ENCODE assay signal across 10 cellular contexts in the genomic region with DNA sequence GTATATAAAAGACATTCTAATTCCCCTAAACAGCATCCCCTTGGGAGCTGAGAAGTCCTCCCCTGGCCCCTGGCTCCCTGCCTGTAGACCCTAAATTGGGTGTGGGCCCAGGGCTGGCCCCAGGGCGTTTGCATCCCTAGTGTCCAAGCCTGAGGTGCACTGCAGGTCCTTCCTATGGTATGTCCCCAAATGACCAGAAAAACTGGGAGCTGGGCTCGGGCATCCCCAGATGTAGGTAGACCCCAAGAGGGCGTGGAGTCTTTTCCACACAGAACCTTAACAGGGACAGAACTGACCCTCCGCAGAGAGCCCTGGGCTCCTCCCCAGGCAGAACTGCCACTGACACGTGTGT. TPM values are rescaled to one million over a fixed set of nuclear protein-coding genes. Genes with fewer than 3 reads are reported as not detected.
A peak's percentile ranks its signal among the peaks of the same experiment; 100 is the strongest.
DNase-seq lines count a peak whose midpoint lies in the region; ATAC-seq and TF ChIP-seq lines count a peak whose summit lies in the region.
"Had no signal": no experiment of that assay in that cellular context is flagged by ENCODE, and none has a peak within 500 bp of the region (broad histone marks: within the 10 kb centered on the region; RNA-seq: fewer than 3 reads in every experiment).

No MANE protein-coding gene starts in this region.

- H3K9me3 Mint-ChIP-seq in CD14-positive monocyte (peaks cover 0 to 2% (median 0%) of the 10 kb centered on the region in 7 donors), HFFc6 (no peaks in the 10 kb centered on the region), brain (peaks cover 0 to 4% (median 0%) of the 10 kb centered on the region in 5 experiments), neural crest cell (no peaks in the 10 kb centered on the region)

- TF ChIP-seq CTCF in CD14-positive monocyte (IDR thresholded peaks at IDR 0.05): no peak
- no peak for TF ChIP-seq CTCF in HFFc6 (IDR thresholded peaks at IDR 0.05)
- no peak for TF ChIP-seq CTCF in brain (conservative IDR thresholded peaks at IDR 0.05)
- TF ChIP-seq CTCF in neural crest cell (conservative IDR thresholded peaks at IDR 0.05): no peak

- H3K27ac Mint-ChIP-seq in CD14-positive monocyte (peak overlapping the region in 2 of 7 donors; percentile 26 to 64), HFFc6 (peak overlapping the region; percentile 22; the same call in 1 of the 2 replicates), brain (peak overlapping the region; percentile 79 to 94 (median 88)), neural crest cell (ENCODE audit: unreplicated experiment) (no peak overlapping the region)

- peak overlapping the region; percentile 76 to 82 for H3K4me3 Mint-ChIP-seq in CD14-positive monocyte
- peak overlapping the region; percentile 82 for H3K4me3 Mint-ChIP-seq in HFFc6
- H3K4me3 Mint-ChIP-seq in brain: peak overlapping the region; percentile 79 to 90 (median 81)
- peak overlapping the region; percentile 93 for H3K4me3 Mint-ChIP-seq in neural crest cell

- no peak for ATAC-seq in HG02870 (IDR thresholded peaks at IDR 0.05; ENCODE audit: unreplicated experiment)

- H3K27me3 Mint-ChIP-seq in CD14-positive monocyte (ENCODE audit: low read depth in 3 of 3) (peaks cover 16 to 28% (median 23%) of the 10 kb centered on the region in 3 donors), HFFc6 (ENCODE audit: insufficient read depth) (peaks cover 6% of the 10 kb centered on the region; the same call in 1 of the 2 replicates), brain (peaks cover 21% of the 10 kb centered on the region), neural crest cell (ENCODE audit: low read depth) (peaks cover 11% of the 10 kb centered on the region)

- H3K36me3 Mint-ChIP-seq in CD14-positive monocyte (peaks cover 5 to 8% of the 10 kb centered on the region in 2 donors), HFFc6 (ENCODE audit: low read depth) (no peaks in the 10 kb centered on the region), brain (no peaks in the 10 kb centered on the region), neural crest cell (ENCODE audit: low read depth) (no peaks in the 10 kb centered on the region)

- H3K4me1 Mint-ChIP-seq in CD14-positive monocyte (peaks cover 64% of the 10 kb centered on the region), HFFc6 (ENCODE audit: low read depth) (peaks cover 54% of the 10 kb centered on the region), brain (peaks cover 51% of the 10 kb centered on the region), neural crest cell (peaks cover 43% of the 10 kb centered on the region)

- intact Hi-C loops in CD14-positive monocyte (cut with micrococcal nuclease): no loop called here

- DNase-seq in CD14-positive monocyte (ENCODE audit: low spot score): no peak
- no peak for DNase-seq in HFFc6
- no peak for DNase-seq in neural crest cell (ENCODE audit: low read depth, low spot score)
- DNase-seq in NCI-H1417 (lab: John Stamatoyannopoulos, UW): no peak
- no peak for DNase-seq in stimulated activated CD4-positive, alpha-beta T cell treated with anti-CD3 and anti-CD28 coated beads, Interleukin-15, amount 100 ng/mL, for 24 hours
- no peak for DNase-seq in NAMALWA (ENCODE audit: low spot score)
- DNase-seq: NCI-H1092 treated with DMSO at 0.1 percent for 48 hours, T-helper 9 cell had no signal

RNA-seq across cellular contexts. Expression of gene OSBPL5, which starts 0.8 kb away (rescaled TPM):
- 1 to 10 TPM; 3.1 to 6.8 TPM for polyA plus RNA-seq in CD14-positive monocyte
- 10 to 100 TPM; 32.6 to 42.6 (median 36.7) TPM for total RNA-seq in HFFc6 (2021; fragmentation: NEBNext Ultra II Directional; extraction: Animal tissue kit (Norgen Biotek cat#: 25700))
- polyA plus RNA-seq in brain (ENCODE audit: insufficient read depth, low read depth, low replicate concordance): 5.5 TPM
- total RNA-seq in neural crest cell: 30.6 and 31.4 TPM in 2 replicates

RNA-seq across cellular contexts. Expression of gene MRGPRG, which starts 52.7 kb away (rescaled TPM):
- polyA plus RNA-seq in CD14-positive monocyte (not detected), brain (ENCODE audit: insufficient read depth, low read depth, low replicate concordance) (not detected)
- total RNA-seq in HFFc6 (2021; fragmentation: NEBNext Ultra II Directional; extraction: Animal tissue kit (Norgen Biotek cat#: 25700)): not detected
- total RNA-seq in neural crest cell: not detected in 2 replicates
